ENCODE assay signal across 11 cellular contexts in the genomic region with DNA sequence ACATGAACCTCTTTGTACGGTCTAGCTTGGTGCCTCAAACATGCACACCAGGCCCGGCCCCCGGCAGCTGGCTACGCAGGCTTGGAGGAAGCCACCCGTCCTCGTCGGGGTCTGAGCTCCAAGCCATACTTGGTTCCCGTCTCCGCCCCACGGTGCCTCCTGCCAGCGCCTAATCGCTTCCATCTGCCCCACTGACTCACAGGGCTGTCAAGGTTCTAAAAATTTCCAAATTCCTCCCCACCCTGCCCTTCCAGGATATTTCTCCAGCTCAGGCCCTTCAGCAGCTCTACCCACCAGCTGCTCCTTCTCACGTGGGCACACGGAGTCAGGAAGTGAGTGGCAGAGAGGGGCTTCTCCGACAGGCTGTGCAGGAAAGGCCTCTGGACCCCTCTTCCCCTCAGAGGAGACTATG. TPM values are rescaled to one million over a fixed set of nuclear protein-coding genes. Genes with fewer than 3 reads are reported as not detected.
A peak's percentile ranks its signal among the peaks of the same experiment; 100 is the strongest.
DNase-seq lines count a peak whose midpoint lies in the region; ATAC-seq and TF ChIP-seq lines count a peak whose summit lies in the region.
"Had no signal": no experiment of that assay in that cellular context is flagged by ENCODE, and none has a peak within 500 bp of the region (broad histone marks: within the 10 kb centered on the region; RNA-seq: fewer than 3 reads in every experiment).

No MANE protein-coding gene starts in this region.

- peaks cover 4% of the 10 kb centered on the region for H3K9me3 Mint-ChIP-seq in Calu3 (ENCODE audit: low read depth, unreplicated experiment)
- H3K9me3 Mint-ChIP-seq: activated CD4-positive, alpha-beta T cell treated with anti-CD3 and anti-CD28 coated beads, Interleukin-2, amount 10 ng/mL, durations not matched to agents 7 days and 5 days had no signal

- no TSS peak for BruUV-seq in OCI-LY7 (replicated peaks; lab: Mats Ljungman, UMichigan)
- BruUV-seq in Calu3 (replicated peaks; lab: Mats Ljungman, UMichigan) = no TSS peak

- no peaks in the 10 kb centered on the region for H3K36me3 Mint-ChIP-seq in Calu3 (ENCODE audit: insufficient read depth, unreplicated experiment)

- H3K4me1 Mint-ChIP-seq in Calu3 (ENCODE audit: low read depth, unreplicated experiment) = no peaks in the 10 kb centered on the region
- H3K4me1 Mint-ChIP-seq: activated CD4-positive, alpha-beta T cell treated with anti-CD3 and anti-CD28 coated beads, Interleukin-2, amount 10 ng/mL, durations not matched to agents 7 days and 5 days had no signal

- H3K9me3 ChIP-seq in thoracic aorta = no peaks in the 10 kb centered on the region
- H3K9me3 ChIP-seq in OCI-LY7 (ENCODE audit: low read length) = no peaks in the 10 kb centered on the region

- TF ChIP-seq CTCF in fibroblast of villous mesenchyme (IDR thresholded peaks at IDR 0.05; ENCODE audit: insufficient read depth, low read depth, low read length) (no peak), thoracic aorta (IDR thresholded peaks at IDR 0.05) (no peak), OCI-LY7 (conservative IDR thresholded peaks at IDR 0.05; ENCODE audit: low read length) (no peak), Calu3 (IDR thresholded peaks at IDR 0.05; ENCODE audit: unreplicated experiment) (no peak)

- CTCF ChIA-PET in OCI-LY7 (lab: Charles Lee; ENCODE audit: unreplicated experiment) = no interaction called here
- CTCF ChIA-PET in Calu3 (lab: Charles Lee) = no interaction called here

- H3K4me3 Mint-ChIP-seq in Calu3 (ENCODE audit: low read depth, unreplicated experiment) = no peak overlapping the region
- H3K4me3 Mint-ChIP-seq: activated CD4-positive, alpha-beta T cell treated with anti-CD3 and anti-CD28 coated beads, Interleukin-2, amount 10 ng/mL, durations not matched to agents 7 days and 5 days had no signal

- H3K27ac ChIP-seq in thoracic aorta (peak overlapping the region; percentile 99 to 100), OCI-LY7 (ENCODE audit: low read depth, low read length, poor library complexity, severe bottlenecking) (no peak overlapping the region)

- no peak overlapping the region for H3K4me2 ChIP-seq in OCI-LY7 (ENCODE audit: low read length)

- peak; percentile 84 for ATAC-seq in SK-N-SH treated with all-trans-retinoic acid at 6 μM for 48 hours
- ATAC-seq in thoracic aorta (ENCODE audit: insufficient number of reproducible peaks, low FRiP score, low read depth) = peak; percentile 75

- H3K36me3 ChIP-seq in thoracic aorta (no peaks in the 10 kb centered on the region), OCI-LY7 (ENCODE audit: insufficient read depth, low read length) (no peaks in the 10 kb centered on the region)

- no peak overlapping the region for H2AFZ ChIP-seq in OCI-LY7 (ENCODE audit: low read length)

- no peaks in the 10 kb centered on the region for H3K27me3 ChIP-seq in thoracic aorta (replicated peaks; ENCODE audit: insufficient read depth)

- peaks cover 34 to 80% of the 10 kb centered on the region in 2 donors for H3K4me1 ChIP-seq in thoracic aorta (ENCODE audit: control insufficient read depth in 1 of 2, low read depth in 2 of 2)
- no peaks in the 10 kb centered on the region for H3K4me1 ChIP-seq in OCI-LY7 (ENCODE audit: insufficient read depth, low read length, poor library complexity, severe bottlenecking)

- no peaks in the 10 kb centered on the region for H3K79me2 ChIP-seq in OCI-LY7 (ENCODE audit: insufficient read depth, low read depth, low read length)

- POLR2A ChIA-PET in OCI-LY7 (lab: Charles Lee) = no interaction called here

- no peaks in the 10 kb centered on the region for H3K9me2 ChIP-seq in OCI-LY7 (ENCODE audit: insufficient read depth, low read length)

- intact Hi-C loops in OCI-LY7 (cut with micrococcal nuclease; ENCODE audit: unreplicated experiment) (no loop called here), Calu3 (cut with micrococcal nuclease; ENCODE audit: unreplicated experiment) (no loop called here)

- no peaks in the 10 kb centered on the region for H4K20me1 ChIP-seq in OCI-LY7 (ENCODE audit: insufficient read depth, low read length)

- H3K4me3 ChIP-seq in fibroblast of villous mesenchyme (ENCODE audit: low read depth, low read length) = no peak overlapping the region
- peak overlapping the region; percentile 37 for H3K4me3 ChIP-seq in thoracic aorta
- no peak overlapping the region for H3K4me3 ChIP-seq in OCI-LY7 (ENCODE audit: low read depth, low read length, poor library complexity, severe bottlenecking)

- peaks cover 15% of the 10 kb centered on the region for H3K27me3 Mint-ChIP-seq in Calu3 (ENCODE audit: unreplicated experiment)

- no peak overlapping the region for H3K27ac Mint-ChIP-seq in Calu3 (ENCODE audit: unreplicated experiment)
- H3K27ac Mint-ChIP-seq: activated CD4-positive, alpha-beta T cell treated with anti-CD3 and anti-CD28 coated beads, Interleukin-2, amount 10 ng/mL, durations not matched to agents 7 days and 5 days had no signal

- DNase-seq in GOT3 (lab: John Stamatoyannopoulos, UW) = peak; percentile 53
- peak; percentile 68 for DNase-seq in fibroblast of villous mesenchyme (ENCODE audit: low read depth)
- peak; percentile 81 for DNase-seq in thoracic aorta (ENCODE audit: low spot score)
- DNase-seq in OCI-LY7 (ENCODE audit: low spot score) = no peak
- no peak for DNase-seq in Calu3
- DNase-seq in central memory CD4-positive, alpha-beta T cell = no peak
- DNase-seq in activated CD8-positive, alpha-beta memory T cell treated with anti-CD3 and anti-CD28 coated beads, Interleukin-2, amount 50 U/mL, for 4 hours = no peak
- DNase-seq: activated CD4-positive, alpha-beta T cell treated with anti-CD3 and anti-CD28 coated beads, Interleukin-2, amount 10 ng/mL, durations not matched to agents 7 days and 5 days; caudate nucleus; GF-D8 had no signal

TF ChIP-seq in SK-N-SH treated with all-trans-retinoic acid at 6 μM for 48 hours, 23 proteins besides CTCF, POLR2A, EP300 and RAD21:
- TF ChIP-seq ZNF565 (CRISPR knock-in tag; conservative IDR thresholded peaks at IDR 0.05; ENCODE audit: low read depth) (no peak), ZNF8 (CRISPR knock-in tag; IDR thresholded peaks at IDR 0.05) (no peak), ZFP3 (CRISPR knock-in tag; IDR thresholded peaks at IDR 0.05) (peak; percentile 8; the same call in 1 of the 2 replicates), SNAI2 (CRISPR knock-in tag; IDR thresholded peaks at IDR 0.05) (peak; percentile 50; the same call in 1 of the 2 replicates)
- TF ChIP-seq, protein P1, sequence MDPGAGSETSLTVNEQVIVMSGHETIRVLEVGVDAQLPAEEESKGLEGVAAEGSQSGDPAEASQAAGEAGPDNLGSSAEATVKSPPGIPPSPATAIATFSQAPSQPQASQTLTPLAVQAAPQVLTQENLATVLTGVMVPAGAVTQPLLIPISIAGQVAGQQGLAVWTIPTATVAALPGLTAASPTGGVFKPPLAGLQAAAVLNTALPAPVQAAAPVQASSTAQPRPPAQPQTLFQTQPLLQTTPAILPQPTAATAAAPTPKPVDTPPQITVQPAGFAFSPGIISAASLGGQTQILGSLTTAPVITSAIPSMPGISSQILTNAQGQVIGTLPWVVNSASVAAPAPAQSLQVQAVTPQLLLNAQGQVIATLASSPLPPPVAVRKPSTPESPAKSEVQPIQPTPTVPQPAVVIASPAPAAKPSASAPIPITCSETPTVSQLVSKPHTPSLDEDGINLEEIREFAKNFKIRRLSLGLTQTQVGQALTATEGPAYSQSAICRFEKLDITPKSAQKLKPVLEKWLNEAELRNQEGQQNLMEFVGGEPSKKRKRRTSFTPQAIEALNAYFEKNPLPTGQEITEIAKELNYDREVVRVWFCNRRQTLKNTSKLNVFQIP (CRISPR knock-in tag; IDR thresholded peaks at IDR 0.05; ENCODE audit: borderline replicate concordance, low read depth) = 0 out of 2 replicates have a peak, but pooled peaks have one; percentile 11

RNA-seq across cellular contexts. Expression of gene TMEM270, which starts 38.8 kb away (rescaled TPM):
- total RNA-seq in fibroblast of villous mesenchyme (not detected in 2 replicates), thoracic aorta (not detected), OCI-LY7 (2022) (not detected in 2 replicates), Calu3 (2022) (0.59 and 1.2 TPM in 2 replicates)
- total RNA-seq in OCI-LY7 (2014; rRNA removed; shearing (Covaris generic)) = not detected in 2 replicates
- total RNA-seq: activated CD4-positive, alpha-beta T cell treated with anti-CD3 and anti-CD28 coated beads, Interleukin-2, amount 10 ng/mL, durations not matched to agents 7 days and 5 days had no signal

RNA-seq across cellular contexts. Expression of gene METTL27, which starts 57.4 kb away (rescaled TPM):
- total RNA-seq in fibroblast of villous mesenchyme = 1.6 and 2.6 TPM in 2 replicates
- 1 to 10 TPM in 1 of 2 donors, not detected in 1; 1.2 TPM for total RNA-seq in thoracic aorta
- 0.92 and 3.1 TPM in 2 replicates for total RNA-seq in OCI-LY7 (2014; rRNA removed; shearing (Covaris generic))
- 2.1 and 2.3 TPM in 2 replicates for total RNA-seq in OCI-LY7 (2022)
- total RNA-seq in Calu3 (2022) = 14.3 TPM in 2 replicates

Comparison
In these comparisons a context has a peak if more than half of its experiments do, and no peak if none do; other contexts are left out.
1. DNase-seq: peak in GOT3 (single experiment), fibroblast of villous mesenchyme (single experiment) and thoracic aorta (single experiment); none in OCI-LY7 (single experiment), Calu3 (single experiment), central memory CD4-positive, alpha-beta T cell (single experiment) and activated CD8-positive, alpha-beta memory T cell treated with anti-CD3 and anti-CD28 coated beads, Interleukin-2, amount 50 U/mL, for 4 hours (single experiment).